8 cellular contexts compared by ENCODE assay signal in genomic region chrX:154547245-154548027, GRCh38. TPM values are rescaled to one million over a fixed set of nuclear protein-coding genes. Genes with fewer than 3 reads are reported as not detected.
DNase-seq lines count a peak whose midpoint lies in the region; ATAC-seq and TF ChIP-seq lines count a peak whose summit lies in the region.

TSS of gene IKBKG (plus strand) at chrX:154547620. CDS start at chrX:154552003, 4,383 bp downstream.

- POLR2A ChIA-PET in BJ (lab: Charles Lee): no interaction called here
- POLR2A ChIA-PET in activated CD4-positive, alpha-beta T cell treated with anti-CD3 and anti-CD28 coated beads, Interleukin-2, amount 10 ng/mL, durations not matched to agents 7 days and 5 days (lab: Charles Lee): no interaction called here

- H3K4me1 Mint-ChIP-seq in activated CD4-positive, alpha-beta T cell treated with anti-CD3 and anti-CD28 coated beads, Interleukin-2, amount 10 ng/mL, durations not matched to agents 7 days and 5 days: peaks cover 49% of the 10 kb centered on the region

- CTCF ChIA-PET in BJ (lab: Yijun Ruan, JAX): interaction anchor here (0.6 to 1.0 kb wide), 2 partner anchors 36 to 185 kb away, joined by 3 to 4 read pairs; no protein-coding TSS in a partner anchor
- CTCF ChIA-PET in activated CD4-positive, alpha-beta T cell treated with anti-CD3 and anti-CD28 coated beads, Interleukin-2, amount 10 ng/mL, durations not matched to agents 7 days and 5 days (lab: Charles Lee): no interaction called here

- peaks cover 0 to 57% of the 10 kb centered on the region in 2 donors for H3K4me1 ChIP-seq in left lung

- TF ChIP-seq CTCF in BJ (IDR thresholded peaks at IDR 0.05; ENCODE audit: insufficient read depth, low read depth, low read length): no peak
- no peak for TF ChIP-seq CTCF in left lung (IDR thresholded peaks at IDR 0.05)

- H3K36me3 Mint-ChIP-seq in activated CD4-positive, alpha-beta T cell treated with anti-CD3 and anti-CD28 coated beads, Interleukin-2, amount 10 ng/mL, durations not matched to agents 7 days and 5 days (ENCODE audit: low read depth): peaks cover 22% of the 10 kb centered on the region

- H3K4me3 ChIP-seq in BJ (ENCODE audit: low read depth, low read length): peak within 1 kb of the TSS; percentile 51
- peak within 1 kb of the TSS; percentile 50 to 63 for H3K4me3 ChIP-seq in left lung

- no peaks in the 10 kb centered on the region for H3K27me3 ChIP-seq in BJ (ENCODE audit: control insufficient read depth, insufficient read depth, low read length)
- H3K27me3 ChIP-seq in left lung: no peaks in the 10 kb centered on the region

- peak within 1 kb of the TSS; percentile 88 for H3K27ac Mint-ChIP-seq in activated CD4-positive, alpha-beta T cell treated with anti-CD3 and anti-CD28 coated beads, Interleukin-2, amount 10 ng/mL, durations not matched to agents 7 days and 5 days

- H3K4me3 Mint-ChIP-seq in activated CD4-positive, alpha-beta T cell treated with anti-CD3 and anti-CD28 coated beads, Interleukin-2, amount 10 ng/mL, durations not matched to agents 7 days and 5 days: peak within 1 kb of the TSS; percentile 90

- peak; percentile 47 for DNase-seq in BJ (ENCODE audit: low read depth)
- peak; percentile 90 for DNase-seq in NCI-H526 treated with DMSO at 0.1 percent for 48 hours (lab: John Stamatoyannopoulos, UW)
- DNase-seq in activated CD4-positive, alpha-beta T cell treated with anti-CD3 and anti-CD28 coated beads, Interleukin-2, amount 10 ng/mL, durations not matched to agents 7 days and 5 days: peak; percentile 85
- DNase-seq in cortex of kidney (lab: John Stamatoyannopoulos, UW): peak; percentile 31
- DNase-seq in left lung: peak; percentile 92 to 94
- peak; percentile 79 for DNase-seq in stimulated activated CD4-positive, alpha-beta T cell treated with anti-CD3 and anti-CD28 coated beads, Interleukin-2, amount 100 ng/mL, for 4 hours (ENCODE audit: low read depth)

- H3K27ac ChIP-seq in left lung: peak within 1 kb of the TSS; percentile 67 to 93

- H3K36me3 ChIP-seq in BJ (ENCODE audit: control insufficient read depth, insufficient read depth, low read length): peaks cover 3% of the 10 kb centered on the region
- H3K36me3 ChIP-seq in left lung: no peaks in the 10 kb centered on the region

- ATAC-seq in GM19328 (IDR thresholded peaks at IDR 0.05; ENCODE audit: unreplicated experiment) (peak; percentile 68), HG03469 (IDR thresholded peaks at IDR 0.05; ENCODE audit: unreplicated experiment) (peak; percentile 59), left lung (peak; percentile 92)

- intact Hi-C loops in left lung (cut with DNase I): no loop called here

- no peaks in the 10 kb centered on the region for H3K9me3 ChIP-seq in left lung

- H3K9me3 Mint-ChIP-seq in activated CD4-positive, alpha-beta T cell treated with anti-CD3 and anti-CD28 coated beads, Interleukin-2, amount 10 ng/mL, durations not matched to agents 7 days and 5 days: no peaks in the 10 kb centered on the region

- H3K27me3 Mint-ChIP-seq in activated CD4-positive, alpha-beta T cell treated with anti-CD3 and anti-CD28 coated beads, Interleukin-2, amount 10 ng/mL, durations not matched to agents 7 days and 5 days: no peaks in the 10 kb centered on the region

RNA-seq across cellular contexts. Expression of gene IKBKG, which starts in this region (rescaled TPM):
- polyA plus RNA-seq in BJ (2011; rRNA removed): 22.6 and 38.8 TPM in 2 replicates
- 8.2 and 13.5 TPM in 2 replicates for polyA minus RNA-seq in BJ (2011; rRNA and poly(A)+ RNA removed)
- total RNA-seq in activated CD4-positive, alpha-beta T cell treated with anti-CD3 and anti-CD28 coated beads, Interleukin-2, amount 10 ng/mL, durations not matched to agents 7 days and 5 days: 10 to 100 TPM; 41.5 to 46.0 TPM
- total RNA-seq in left lung: 10 to 100 TPM; 28.1 to 52.5 TPM

Comparison
In these comparisons a context has a peak if more than half of its experiments do, and no peak if none do; other contexts are left out.
1. Peak in every context shown above with its lines: DNase-seq, ATAC-seq, H3K4me3 ChIP-seq and H3K27ac ChIP-seq.
2. DNase-seq: peak in every context shown above with its lines; median percentile 93 in left lung; 90 in NCI-H526 treated with DMSO at 0.1 percent for 48 hours; 85 in activated CD4-positive, alpha-beta T cell treated with anti-CD3 and anti-CD28 coated beads, Interleukin-2, amount 10 ng/mL, durations not matched to agents 7 days and 5 days; 79 in stimulated activated CD4-positive, alpha-beta T cell treated with anti-CD3 and anti-CD28 coated beads, Interleukin-2, amount 100 ng/mL, for 4 hours; 47 in BJ; 31 in cortex of kidney.